In genomic region chr5:177439518-177440053, GRCh38 we compare ENCODE assay signal across 26 cellular contexts. TPM values are rescaled to one million over a fixed set of nuclear protein-coding genes. Genes with fewer than 3 reads are reported as not detected.
DNase-seq lines count a peak whose midpoint lies in the region; ATAC-seq, FAIRE-seq and TF ChIP-seq lines count a peak whose summit lies in the region.
"Had no signal": no experiment of that assay in that cellular context is flagged by ENCODE, and none has a peak within 500 bp of the region (broad histone marks: within the 10 kb centered on the region; RNA-seq: fewer than 3 reads in every experiment).

No MANE protein-coding gene starts in this region.

- no peaks in the 10 kb centered on the region for H3K9me3 Mint-ChIP-seq in activated naive CD4-positive, alpha-beta T cell treated with anti-CD3 and anti-CD28 coated beads, Interleukin-2, amount 50 U/mL, for 24 hours
- no peaks in the 10 kb centered on the region for H3K9me3 Mint-ChIP-seq in stimulated activated effector memory CD8-positive, alpha-beta T cell treated with anti-CD3 and anti-CD28 coated beads, Interleukin-12 subunit alpha, Interleukin-12 subunit beta, amount 100 ng/mL, for 72 hours
- H3K9me3 Mint-ChIP-seq: IgD-negative memory B cell had no signal

- H3K36me3 Mint-ChIP-seq in activated naive CD4-positive, alpha-beta T cell treated with anti-CD3 and anti-CD28 coated beads, Interleukin-2, amount 50 U/mL, for 24 hours = peaks cover 11% of the 10 kb centered on the region
- peaks cover 8% of the 10 kb centered on the region for H3K36me3 Mint-ChIP-seq in T-helper 17 cell (ENCODE audit: low read depth)
- peaks cover 89% of the 10 kb centered on the region for H3K36me3 Mint-ChIP-seq in stimulated activated effector memory CD8-positive, alpha-beta T cell treated with anti-CD3 and anti-CD28 coated beads, Interleukin-12 subunit alpha, Interleukin-12 subunit beta, amount 100 ng/mL, for 72 hours

- peaks cover 56% of the 10 kb centered on the region for H3K4me1 Mint-ChIP-seq in activated naive CD4-positive, alpha-beta T cell treated with anti-CD3 and anti-CD28 coated beads, Interleukin-2, amount 50 U/mL, for 24 hours
- H3K4me1 Mint-ChIP-seq in T-helper 17 cell = peaks cover 46% of the 10 kb centered on the region
- peaks cover 52% of the 10 kb centered on the region for H3K4me1 Mint-ChIP-seq in stimulated activated effector memory CD8-positive, alpha-beta T cell treated with anti-CD3 and anti-CD28 coated beads, Interleukin-12 subunit alpha, Interleukin-12 subunit beta, amount 100 ng/mL, for 72 hours

- no peak overlapping the region for H3K9ac ChIP-seq in K562 (ENCODE audit: insufficient read depth in 1 of 2, low read depth in 2 of 2, low read length in 2 of 2)

- no peak overlapping the region for H3K27ac ChIP-seq in K562 (ENCODE audit: extremely low read depth, low read depth, low read length)
- H3K27ac ChIP-seq: BLaER1, lower lobe of right lung, testis, uterus had no signal

- no peak overlapping the region for H3K4me3 Mint-ChIP-seq in activated naive CD4-positive, alpha-beta T cell treated with anti-CD3 and anti-CD28 coated beads, Interleukin-2, amount 50 U/mL, for 24 hours
- peak overlapping the region; percentile 75 for H3K4me3 Mint-ChIP-seq in T-helper 17 cell
- H3K4me3 Mint-ChIP-seq in stimulated activated effector memory CD8-positive, alpha-beta T cell treated with anti-CD3 and anti-CD28 coated beads, Interleukin-12 subunit alpha, Interleukin-12 subunit beta, amount 100 ng/mL, for 72 hours = peak overlapping the region; percentile 53
- H3K4me3 Mint-ChIP-seq: IgD-negative memory B cell had no signal

- H3K79me2 ChIP-seq in K562 (ENCODE audit: control insufficient read depth, insufficient read depth, low read length) = no peaks in the 10 kb centered on the region

- H3K36me3 ChIP-seq in K562 (ENCODE audit: control insufficient read depth, insufficient read depth, low read length) = peaks cover 83% of the 10 kb centered on the region; the same call in 2 of the 3 replicates
- H3K36me3 ChIP-seq: uterus had no signal

- WGBS in K562 (ENCODE audit: insufficient coverage, low coverage, missing lambda C conversion rate) = 93% methylated on average over 3 of the region's 4 CpGs

- peak; percentile 0 for ATAC-seq in T-helper 17 cell
- no peak for ATAC-seq in K562
- ATAC-seq in stimulated activated effector memory CD8-positive, alpha-beta T cell treated with anti-CD3 and anti-CD28 coated beads, Interleukin-12 subunit alpha, Interleukin-12 subunit beta, amount 100 ng/mL, for 72 hours = no peak
- ATAC-seq: HCT116, lower lobe of right lung, mucosa of descending colon had no signal

- H2AFZ ChIP-seq in K562 (ENCODE audit: low read depth, low read length) = no peak overlapping the region

- H3K4me3 ChIP-seq in K562 = no peak overlapping the region
- H3K4me3 ChIP-seq: BLaER1, lower lobe of right lung, mucosa of descending colon, skin epidermis, testis, uterus had no signal

- peak; percentile 53 for TF ChIP-seq POLR2A in K562 (conservative IDR thresholded peaks at IDR 0.05)

- H3K27me3 ChIP-seq in K562 (ENCODE audit: control insufficient read depth in 2 of 2, insufficient read depth in 2 of 2, low read length in 2 of 2) = no peaks in the 10 kb centered on the region
- H3K27me3 ChIP-seq: BLaER1, testis, uterus had no signal

- DNase-seq in activated naive CD4-positive, alpha-beta T cell treated with Interleukin-2 at 50 U/mL for 16 hours = no peak
- DNase-seq in T-helper 17 cell = no peak
- DNase-seq in K562 (ENCODE audit: extremely low read depth in 1 of 4, low spot score in 3 of 4) = no peak
- no peak for DNase-seq in stimulated activated effector memory CD8-positive, alpha-beta T cell treated with anti-CD3 and anti-CD28 coated beads, Interleukin-12 subunit alpha, Interleukin-12 subunit beta, amount 100 ng/mL, for 72 hours (ENCODE audit: low spot score in 2 of 2)
- no peak for DNase-seq in stimulated activated naive CD4-positive, alpha-beta T cell (lab: John Stamatoyannopoulos, UW)
- no peak for DNase-seq in GM03348 (ENCODE audit: low spot score)
- DNase-seq in activated gamma-delta T cell treated with Interleukin-2 at 50 U/mL for 16 hours = no peak
- DNase-seq: activated effector memory CD4-positive, alpha-beta T cell treated with Interleukin-2 at 50 U/mL for 16 hours; lower lobe of right lung; mucosa of descending colon; NCI-H1105 treated with DMSO at 0.1 percent for 48 hours; NCI-H2029; NCI-H2227 treated with DMSO at 0.1 percent for 48 hours; RPMI8226; testis; uterus had no signal

- intact Hi-C loops in K562 (cut with micrococcal nuclease) = no loop called here

- no peak overlapping the region for H3K4me2 ChIP-seq in K562 (ENCODE audit: insufficient read depth, low read length)
- H3K4me2 ChIP-seq: BLaER1 had no signal

- no peak for TF ChIP-seq RAD21 in K562 (CRISPR knock-in tag; conservative IDR thresholded peaks at IDR 0.05 in 1 of 2, IDR thresholded peaks at IDR 0.05 in 1 of 2)

- POLR2A ChIA-PET in K562 (lab: Yijun Ruan, JAX) = interaction anchor here (1.0 to 11.8 kb wide), 6 partner anchors 10 to 53 kb away, joined by 3 to 210 read pairs (median 6); partner anchors contain the start of gene GRK6

- peaks cover 3% of the 10 kb centered on the region for H3K9me1 ChIP-seq in K562 (ENCODE audit: control insufficient read depth, insufficient read depth, low read length)

- TF ChIP-seq EP300 in K562 (IDR thresholded peaks at IDR 0.05; ENCODE audit: low read length) = no peak

- peak; percentile 37 for FAIRE-seq in K562 (lab: Jason Lieb, UNC)
- FAIRE-seq: astrocyte had no signal

- peaks cover 20% of the 10 kb centered on the region; the same call in 1 of the 2 replicates for H4K20me1 ChIP-seq in K562 (replicated peaks; ENCODE audit: control insufficient read depth, insufficient read depth, low read length)

- no peak for TF ChIP-seq CTCF in K562 (IDR thresholded peaks at IDR 0.05 in 2 of 3, conservative IDR thresholded peaks at IDR 0.05 in 1 of 3; ENCODE audit: insufficient read depth in 2 of 3, low read depth in 1 of 3, low read length in 3 of 3)

- peaks cover 2 to 36% of the 10 kb centered on the region in 2 experiments; a peak in 4 of 5 replicates for H3K4me1 ChIP-seq in K562 (replicated peaks in 1 of 2; ENCODE audit: control insufficient read depth in 2 of 2, insufficient read depth in 2 of 2, low read length in 2 of 2)
- H3K4me1 ChIP-seq: lower lobe of right lung, testis, uterus had no signal

- H3K27ac Mint-ChIP-seq in activated naive CD4-positive, alpha-beta T cell treated with anti-CD3 and anti-CD28 coated beads, Interleukin-2, amount 50 U/mL, for 24 hours = peak overlapping the region; percentile 83
- peak overlapping the region; percentile 99 for H3K27ac Mint-ChIP-seq in T-helper 17 cell
- H3K27ac Mint-ChIP-seq in stimulated activated effector memory CD8-positive, alpha-beta T cell treated with anti-CD3 and anti-CD28 coated beads, Interleukin-12 subunit alpha, Interleukin-12 subunit beta, amount 100 ng/mL, for 72 hours = peak overlapping the region; percentile 90

- CTCF ChIA-PET in K562 (lab: Yijun Ruan, JAX; ENCODE audit: low intra/inter-chr PET ratio) = no interaction called here

- no TSS peak for BruUV-seq in K562 (replicated peaks; lab: Mats Ljungman, UMichigan)

- no peaks in the 10 kb centered on the region for H3K27me3 Mint-ChIP-seq in activated naive CD4-positive, alpha-beta T cell treated with anti-CD3 and anti-CD28 coated beads, Interleukin-2, amount 50 U/mL, for 24 hours
- H3K27me3 Mint-ChIP-seq in T-helper 17 cell = no peaks in the 10 kb centered on the region
- H3K27me3 Mint-ChIP-seq: IgD-negative memory B cell had no signal

- in situ Hi-C loops in K562 (cut with MboI) = no loop called here

- no peaks in the 10 kb centered on the region for H3K9me3 ChIP-seq in T-helper 17 cell (ENCODE audit: control insufficient read depth, low read length, poor library complexity, severe bottlenecking)
- no peaks in the 10 kb centered on the region for H3K9me3 ChIP-seq in K562 (replicated peaks; ENCODE audit: control insufficient read depth, insufficient read depth, low read depth, low read length)
- H3K9me3 ChIP-seq: BLaER1, lower lobe of right lung, mucosa of descending colon, testis, uterus had no signal

RNA-seq across cellular contexts. Expression of gene PRR7, which starts 7.0 kb away (rescaled TPM):
- total RNA-seq in T-helper 17 cell (10 to 100 TPM; 32.0 to 40.1 TPM), K562 (2014; rRNA removed) (11.3 and 14.9 TPM in 2 replicates), K562 (2014; rRNA removed; fragmentation: Illumina TruSeq; extraction: Trizol) (not detected in 2 replicates), K562 (2015; rRNA removed; fragmentation: Illumina TruSeq; extraction: Trizol) (0.80 and 1.2 TPM in 2 replicates), K562 (2021) (9.7 and 10.4 TPM in 2 replicates)
- total RNA-seq in K562 (2011; cell fraction: chromatin; rRNA removed; ENCODE audit: low replicate concordance) = 1.6 TPM in 1 of 2 replicates, not detected in the other
- total RNA-seq in K562 (2011; cell fraction: nucleolus; rRNA removed) = 3.3 and 4.7 TPM in 2 replicates
- 1.0 and 1.9 TPM in 2 replicates for total RNA-seq in K562 (2011; cell fraction: nucleoplasm; rRNA removed)
- polyA plus RNA-seq in K562 (2011; rRNA removed) (0.92 and 1.0 TPM in 2 replicates), K562 (2014; fragmentation: Illumina TruSeq; extraction: Trizol) (0.24 TPM in 1 of 2 replicates, not detected in the other), K562 (2014; fragmentation: Nextera tagmentation; extraction: Ambion mirVana) (not detected), K562 (2014; rRNA removed) (10.9 and 11.2 TPM in 2 replicates)
- polyA plus RNA-seq in K562 (2011; cell fraction: cytosol; rRNA removed) = 3.5 and 22.1 TPM in 2 replicates
- 3.3 and 7.7 TPM in 2 replicates for polyA plus RNA-seq in K562 (2011; cell fraction: nucleus; rRNA removed)
- polyA plus RNA-seq in K562 (2012) = 2.3 and 4.3 TPM in 2 replicates
- polyA minus RNA-seq in K562 (2011; rRNA and poly(A)+ RNA removed) = not detected in 2 replicates
- polyA minus RNA-seq in K562 (2011; cell fraction: cytosol; rRNA and poly(A)+ RNA removed) = 3.3 and 6.1 TPM in 2 replicates
- 2.1 and 2.6 TPM in 2 replicates for polyA minus RNA-seq in K562 (2011; cell fraction: nucleus; rRNA and poly(A)+ RNA removed)

RNA-seq across cellular contexts. Expression of gene GRK6, which starts 13.1 kb away (rescaled TPM):
- total RNA-seq in T-helper 17 cell (100 to 1,000 TPM; 178 to 232 TPM), K562 (2014; rRNA removed) (89.8 and 100 TPM in 2 replicates), K562 (2014; rRNA removed; fragmentation: Illumina TruSeq; extraction: Trizol) (31.2 and 35.7 TPM in 2 replicates), K562 (2015; rRNA removed; fragmentation: Illumina TruSeq; extraction: Trizol) (54.0 and 54.1 TPM in 2 replicates), K562 (2021) (114 and 122 TPM in 2 replicates)
- 102 and 350 TPM in 2 replicates for total RNA-seq in K562 (2011; cell fraction: chromatin; rRNA removed; ENCODE audit: low replicate concordance)
- total RNA-seq in K562 (2011; cell fraction: nucleolus; rRNA removed) = 191 and 204 TPM in 2 replicates
- 94.0 and 133 TPM in 2 replicates for total RNA-seq in K562 (2011; cell fraction: nucleoplasm; rRNA removed)
- polyA plus RNA-seq in K562 (2011; rRNA removed) (44.1 and 44.5 TPM in 2 replicates), K562 (2014; fragmentation: Illumina TruSeq; extraction: Trizol) (39.2 and 69.3 TPM in 2 replicates), K562 (2014; fragmentation: Nextera tagmentation; extraction: Ambion mirVana) (1 to 10 TPM in 1 of 2 experiments, under 1 TPM in 1; 0.63 to 1.8 TPM), K562 (2014; rRNA removed) (69.0 and 80.4 TPM in 2 replicates)
- polyA plus RNA-seq in K562 (2011; cell fraction: cytosol; rRNA removed) = 40.2 and 83.8 TPM in 2 replicates
- polyA plus RNA-seq in K562 (2011; cell fraction: nucleus; rRNA removed) = 80.9 and 141 TPM in 2 replicates
- polyA plus RNA-seq in K562 (2012) = 66.8 and 81.9 TPM in 2 replicates
- 60.4 and 79.9 TPM in 2 replicates for polyA minus RNA-seq in K562 (2011; rRNA and poly(A)+ RNA removed)
- polyA minus RNA-seq in K562 (2011; cell fraction: cytosol; rRNA and poly(A)+ RNA removed) = 53.3 and 59.0 TPM in 2 replicates
- polyA minus RNA-seq in K562 (2011; cell fraction: nucleus; rRNA and poly(A)+ RNA removed) = 78.6 and 92.6 TPM in 2 replicates

RNA-seq across cellular contexts. Expression of gene F12, which starts 30.2 kb away (rescaled TPM):
- total RNA-seq in T-helper 17 cell = 1 to 10 TPM in 1 of 2 donors, under 1 TPM in 1; 0.62 to 1.1 TPM
- 2.4 and 7.8 TPM in 2 replicates for total RNA-seq in K562 (2011; cell fraction: chromatin; rRNA removed; ENCODE audit: low replicate concordance)
- 12.2 and 13.2 TPM in 2 replicates for total RNA-seq in K562 (2011; cell fraction: nucleolus; rRNA removed)
- total RNA-seq in K562 (2011; cell fraction: nucleoplasm; rRNA removed) = 5.8 and 6.0 TPM in 2 replicates
- 13.8 and 23.9 TPM in 2 replicates for total RNA-seq in K562 (2014; rRNA removed)
- total RNA-seq in K562 (2014; rRNA removed; fragmentation: Illumina TruSeq; extraction: Trizol) = 0.80 and 1.1 TPM in 2 replicates
- 3.6 and 4.7 TPM in 2 replicates for total RNA-seq in K562 (2015; rRNA removed; fragmentation: Illumina TruSeq; extraction: Trizol)
- total RNA-seq in K562 (2021) = 18.3 and 22.6 TPM in 2 replicates
- polyA plus RNA-seq in K562 (2011; rRNA removed) = 6.1 and 9.7 TPM in 2 replicates
- polyA plus RNA-seq in K562 (2011; cell fraction: cytosol; rRNA removed) = 11.4 and 33.1 TPM in 2 replicates
- 19.4 and 31.1 TPM in 2 replicates for polyA plus RNA-seq in K562 (2011; cell fraction: nucleus; rRNA removed)
- polyA plus RNA-seq in K562 (2012) = 15.5 and 16.0 TPM in 2 replicates
- polyA plus RNA-seq in K562 (2014; fragmentation: Illumina TruSeq; extraction: Trizol) = 0.59 and 2.7 TPM in 2 replicates
- polyA plus RNA-seq in K562 (2014; fragmentation: Nextera tagmentation; extraction: Ambion mirVana) = 1 to 10 TPM in 1 of 2 experiments, under 1 TPM in 1; 0.91 to 1.3 TPM
- polyA plus RNA-seq in K562 (2014; rRNA removed) = 14.3 and 14.9 TPM in 2 replicates
- polyA minus RNA-seq in K562 (2011; rRNA and poly(A)+ RNA removed) = 0.63 and 1.6 TPM in 2 replicates
- 8.3 and 17.7 TPM in 2 replicates for polyA minus RNA-seq in K562 (2011; cell fraction: cytosol; rRNA and poly(A)+ RNA removed)
- polyA minus RNA-seq in K562 (2011; cell fraction: nucleus; rRNA and poly(A)+ RNA removed) = 3.9 and 6.0 TPM in 2 replicates

RNA-seq across cellular contexts. Expression of gene DBN1, which starts 33.8 kb away (rescaled TPM):
- total RNA-seq in T-helper 17 cell = 1 to 10 TPM; 1.2 to 5.0 TPM
- total RNA-seq in K562 (2011; cell fraction: chromatin; rRNA removed; ENCODE audit: low replicate concordance) = 62.9 and 114 TPM in 2 replicates
- 51.0 and 54.6 TPM in 2 replicates for total RNA-seq in K562 (2011; cell fraction: nucleolus; rRNA removed)
- 24.9 and 46.2 TPM in 2 replicates for total RNA-seq in K562 (2011; cell fraction: nucleoplasm; rRNA removed)
- total RNA-seq in K562 (2014; rRNA removed) = 72.9 and 87.2 TPM in 2 replicates
- 11.7 and 12.3 TPM in 2 replicates for total RNA-seq in K562 (2014; rRNA removed; fragmentation: Illumina TruSeq; extraction: Trizol)
- 27.9 and 33.0 TPM in 2 replicates for total RNA-seq in K562 (2015; rRNA removed; fragmentation: Illumina TruSeq; extraction: Trizol)
- total RNA-seq in K562 (2021) = 78.9 and 84.3 TPM in 2 replicates
- 34.3 and 44.2 TPM in 2 replicates for polyA plus RNA-seq in K562 (2011; rRNA removed)
- polyA plus RNA-seq in K562 (2011; cell fraction: cytosol; rRNA removed) = 21.2 and 83.9 TPM in 2 replicates
- 142 and 188 TPM in 2 replicates for polyA plus RNA-seq in K562 (2011; cell fraction: nucleus; rRNA removed)
- 44.7 and 45.1 TPM in 2 replicates for polyA plus RNA-seq in K562 (2012)
- 22.1 and 54.4 TPM in 2 replicates for polyA plus RNA-seq in K562 (2014; fragmentation: Illumina TruSeq; extraction: Trizol)
- under 1 TPM; 0.25 to 0.34 TPM for polyA plus RNA-seq in K562 (2014; fragmentation: Nextera tagmentation; extraction: Ambion mirVana)
- 53.2 and 81.8 TPM in 2 replicates for polyA plus RNA-seq in K562 (2014; rRNA removed)
- 20.0 and 24.6 TPM in 2 replicates for polyA minus RNA-seq in K562 (2011; rRNA and poly(A)+ RNA removed)
- polyA minus RNA-seq in K562 (2011; cell fraction: cytosol; rRNA and poly(A)+ RNA removed) = 26.6 and 37.0 TPM in 2 replicates
- 30.0 and 61.5 TPM in 2 replicates for polyA minus RNA-seq in K562 (2011; cell fraction: nucleus; rRNA and poly(A)+ RNA removed)

RNA-seq across cellular contexts. Expression of gene PFN3, which starts 39.1 kb away (rescaled TPM):
- total RNA-seq in T-helper 17 cell (not detected), K562 (2014; rRNA removed) (not detected in 2 replicates), K562 (2014; rRNA removed; fragmentation: Illumina TruSeq; extraction: Trizol) (not detected in 2 replicates), K562 (2015; rRNA removed; fragmentation: Illumina TruSeq; extraction: Trizol) (not detected in 2 replicates), K562 (2021) (not detected in 2 replicates)
- total RNA-seq in K562 (2011; cell fraction: chromatin; rRNA removed; ENCODE audit: low replicate concordance) = not detected in 2 replicates
- total RNA-seq in K562 (2011; cell fraction: nucleolus; rRNA removed) = not detected in 2 replicates
- total RNA-seq in K562 (2011; cell fraction: nucleoplasm; rRNA removed) = not detected in 2 replicates
- polyA plus RNA-seq in K562 (2011; rRNA removed) (not detected in 2 replicates), K562 (2014; fragmentation: Illumina TruSeq; extraction: Trizol) (not detected in 2 replicates), K562 (2014; fragmentation: Nextera tagmentation; extraction: Ambion mirVana) (not detected), K562 (2014; rRNA removed) (not detected in 2 replicates)
- polyA plus RNA-seq in K562 (2011; cell fraction: cytosol; rRNA removed) = not detected in 2 replicates
- polyA plus RNA-seq in K562 (2011; cell fraction: nucleus; rRNA removed) = not detected in 2 replicates
- not detected in 2 replicates for polyA plus RNA-seq in K562 (2012)
- not detected in 2 replicates for polyA minus RNA-seq in K562 (2011; rRNA and poly(A)+ RNA removed)
- polyA minus RNA-seq in K562 (2011; cell fraction: cytosol; rRNA and poly(A)+ RNA removed) = not detected in 2 replicates
- polyA minus RNA-seq in K562 (2011; cell fraction: nucleus; rRNA and poly(A)+ RNA removed) = 0.67 TPM in 1 of 2 replicates, not detected in the other
- total RNA-seq: astrocyte, dermis microvascular lymphatic vessel endothelial cell, kidney epithelial cell, lower lobe of right lung, M059J, mucosa of descending colon, pulmonary artery endothelial cell, uterus had no signal
- polyA plus RNA-seq: IgD-negative memory B cell had no signal
